7 cellular contexts compared by ENCODE assay signal in the genomic region with DNA sequence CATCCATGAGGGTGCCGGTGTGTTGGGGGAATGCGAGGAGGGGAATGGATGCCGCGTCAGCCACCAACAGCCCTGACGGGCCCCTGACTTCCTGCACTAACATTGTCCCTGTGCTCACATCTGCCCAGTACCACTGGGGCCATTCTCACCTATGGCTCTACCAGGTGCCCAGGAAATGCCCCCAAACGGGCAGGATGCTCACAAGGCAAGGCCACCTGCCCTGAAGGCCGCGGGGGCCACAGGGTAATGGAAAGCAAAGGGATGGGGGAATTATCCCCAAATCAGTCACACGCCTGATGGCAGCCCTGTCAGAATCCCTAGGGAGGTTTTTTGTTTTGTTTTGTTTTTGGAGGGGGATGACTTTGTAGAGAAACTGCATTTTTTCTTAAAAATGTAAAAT. TPM values are rescaled to one million over a fixed set of nuclear protein-coding genes. Genes with fewer than 3 reads are reported as not detected.
"Had no signal": no experiment of that assay in that cellular context is flagged by ENCODE, and none has a peak within 500 bp of the region (broad histone marks: within the 10 kb centered on the region; RNA-seq: fewer than 3 reads in every experiment).

No MANE protein-coding gene starts in this region.

RNA-seq across cellular contexts. Expression of gene LCN1, which starts 7.3 kb away (rescaled TPM):
- total RNA-seq: GM23338, H4, H7, HepG2, HT1080 had no signal
- polyA plus RNA-seq: HepG2, IgD-negative memory B cell had no signal

RNA-seq across cellular contexts. Expression of gene OBP2A, which starts 32.0 kb away (rescaled TPM):
- total RNA-seq: GM23338, H4, H7, HepG2, HFFc6 had no signal
- polyA plus RNA-seq: GM23338, IgD-negative memory B cell had no signal

RNA-seq across cellular contexts. Expression of gene PAEP, which starts 47.6 kb away (rescaled TPM):
- total RNA-seq: GM23338, H7, HFFc6 had no signal
- polyA plus RNA-seq: GM23338, IgD-negative memory B cell had no signal
